ENCODE assay signal across 1 cellular context in the genomic region with DNA sequence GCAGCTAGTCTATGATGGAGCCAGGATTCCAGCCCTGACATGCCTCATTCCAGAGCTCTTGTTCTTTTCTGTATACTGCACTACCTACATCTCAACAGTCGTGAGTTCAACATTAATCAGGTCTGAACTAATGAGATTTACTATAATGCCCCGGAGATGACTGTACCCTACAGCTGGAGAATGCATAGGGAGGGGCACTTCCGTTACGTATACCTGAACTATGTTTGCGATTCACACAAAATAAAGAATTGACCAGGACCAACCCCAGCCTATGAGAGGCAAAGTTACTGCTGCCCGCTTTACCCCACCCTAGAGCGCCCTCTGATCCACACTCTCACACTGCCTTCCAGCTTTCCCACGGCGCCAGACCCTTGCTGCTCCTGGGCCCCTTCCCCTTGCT.
TF ChIP-seq lines count a peak whose summit lies in the region.

No MANE protein-coding gene starts in this region.

TF ChIP-seq in H1, 55 proteins besides CTCF, POLR2A, EP300 and RAD21 (continued from another document):
- no peak for TF ChIP-seq SAP30 (IDR thresholded peaks at IDR 0.05; ENCODE audit: insufficient read depth, insufficient replicate concordance, low read length)
- TF ChIP-seq KDM4A (IDR thresholded peaks at IDR 0.05; ENCODE audit: low read depth, low read length, severe bottlenecking) = no peak
- TF ChIP-seq, protein P1, sequence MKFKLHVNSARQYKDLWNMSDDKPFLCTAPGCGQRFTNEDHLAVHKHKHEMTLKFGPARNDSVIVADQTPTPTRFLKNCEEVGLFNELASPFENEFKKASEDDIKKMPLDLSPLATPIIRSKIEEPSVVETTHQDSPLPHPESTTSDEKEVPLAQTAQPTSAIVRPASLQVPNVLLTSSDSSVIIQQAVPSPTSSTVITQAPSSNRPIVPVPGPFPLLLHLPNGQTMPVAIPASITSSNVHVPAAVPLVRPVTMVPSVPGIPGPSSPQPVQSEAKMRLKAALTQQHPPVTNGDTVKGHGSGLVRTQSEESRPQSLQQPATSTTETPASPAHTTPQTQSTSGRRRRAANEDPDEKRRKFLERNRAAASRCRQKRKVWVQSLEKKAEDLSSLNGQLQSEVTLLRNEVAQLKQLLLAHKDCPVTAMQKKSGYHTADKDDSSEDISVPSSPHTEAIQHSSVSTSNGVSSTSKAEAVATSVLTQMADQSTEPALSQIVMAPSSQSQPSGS (IDR thresholded peaks at IDR 0.05; ENCODE audit: low read length) = no peak
TF ChIP-seq in H1: peak in this region for 0.
